Comparison of ENCODE assay signal across 18 cellular contexts in genomic region chr10:109040622-109041021, GRCh38.
A peak's percentile ranks its signal among the peaks of the same experiment; 100 is the strongest.
DNase-seq lines count a peak whose midpoint lies in the region; ATAC-seq and TF ChIP-seq lines count a peak whose summit lies in the region.
"Had no signal": no experiment of that assay in that cellular context is flagged by ENCODE, and none has a peak within 500 bp of the region (broad histone marks: within the 10 kb centered on the region; RNA-seq: fewer than 3 reads in every experiment).

No MANE protein-coding gene starts in this region.

- no peak overlapping the region for H3K23ac ChIP-seq in neuronal stem cell (ENCODE audit: low read depth, low read length, poor library complexity)

- TF ChIP-seq CTCF in left ventricle myocardium inferior (IDR thresholded peaks at IDR 0.05; ENCODE audit: borderline replicate concordance) (no peak), spleen (IDR thresholded peaks at IDR 0.05 in 8 of 11, conservative IDR thresholded peaks at IDR 0.05 in 3 of 11) (no peak), PC-9 (conservative IDR thresholded peaks at IDR 0.05) (no peak)

- no peaks in the 10 kb centered on the region for H4K20me1 ChIP-seq in PC-9 (ENCODE audit: insufficient read depth)
- H4K20me1 ChIP-seq: BLaER1 treated with 17β-estradiol and CSF1 and Interleukin-3, amounts not matched to agents 10 nM and 100 nM had no signal

- H3K4me1 ChIP-seq in right cardiac atrium (ENCODE audit: control insufficient read depth, insufficient read depth, low read length) (no peaks in the 10 kb centered on the region), left ventricle myocardium inferior (no peaks in the 10 kb centered on the region), neuronal stem cell (ENCODE audit: control insufficient read depth in 2 of 2, insufficient read depth in 1 of 2, low read depth in 1 of 2, low read length in 2 of 2) (no peaks in the 10 kb centered on the region), spleen (no peaks in the 10 kb centered on the region), PC-9 (replicated peaks; ENCODE audit: insufficient read depth) (no peaks in the 10 kb centered on the region)
- H3K4me1 ChIP-seq: A549, Caco-2 had no signal

- H3K27ac ChIP-seq in right cardiac atrium (ENCODE audit: low read length) = no peak overlapping the region
- no peak overlapping the region for H3K27ac ChIP-seq in left ventricle myocardium inferior (replicated peaks)
- H3K27ac ChIP-seq in neuronal stem cell (replicated peaks; ENCODE audit: low read length) = no peak overlapping the region
- no peak overlapping the region for H3K27ac ChIP-seq in spleen
- H3K27ac ChIP-seq in PC-9 = no peak overlapping the region
- H3K27ac ChIP-seq: 22Rv1; A549; BLaER1 treated with 17β-estradiol and CSF1 and Interleukin-3, amounts not matched to agents 10 nM and 100 nM; C4-2B had no signal

- no peak overlapping the region for H2AK5ac ChIP-seq in neuronal stem cell (ENCODE audit: low read depth, low read length)

- no peak for TF ChIP-seq POLR2A in spleen (IDR thresholded peaks at IDR 0.05)

- DNase-seq in right cardiac atrium (peak in 2 of 3 donors; percentile 17 to 36), left ventricle myocardium inferior (no peak), neuronal stem cell (ENCODE audit: low spot score) (no peak), spleen (peak; percentile 73), cerebellar nuclear complex (lab: John Stamatoyannopoulos, UW) (no peak), PC-9 (no peak)
- DNase-seq: AML-193; Caco-2; Calu3; CD4-positive, alpha-beta T cell; CD8-positive, alpha-beta T cell; DMS79 treated with DMSO at 0.1 percent for 48 hours; GF-D8 had no signal

- H3K9me3 ChIP-seq in right cardiac atrium (ENCODE audit: control insufficient read depth, low read length) (no peaks in the 10 kb centered on the region), left ventricle myocardium inferior (replicated peaks) (peaks cover 34% of the 10 kb centered on the region), neuronal stem cell (replicated peaks in 1 of 2; ENCODE audit: control insufficient read depth in 2 of 2, insufficient read depth in 1 of 2, low read depth in 1 of 2, low read length in 2 of 2) (no peaks in the 10 kb centered on the region), spleen (peaks cover 0 to 30% (median 18%) of the 10 kb centered on the region in 8 donors), PC-9 (ENCODE audit: insufficient read depth, low read depth) (no peaks in the 10 kb centered on the region)
- H3K9me3 ChIP-seq: A549, Caco-2 had no signal

- peak overlapping the region; percentile 81 for H3K18ac ChIP-seq in neuronal stem cell (ENCODE audit: low read length)

- H3K4ac ChIP-seq in neuronal stem cell (ENCODE audit: low read length) = no peak overlapping the region

- no peak overlapping the region for H2BK5ac ChIP-seq in neuronal stem cell (ENCODE audit: low read length)

- H2BK15ac ChIP-seq in neuronal stem cell (ENCODE audit: low read length) = no peak overlapping the region

- H3K14ac ChIP-seq in neuronal stem cell (ENCODE audit: low read length) = no peak overlapping the region

- intact Hi-C loops in right cardiac atrium (cut with DNase I) (no loop called here), left ventricle myocardium inferior (cut with micrococcal nuclease) (no loop called here), spleen (cut with DNase I; ENCODE audit: low total_unique reads) (no loop called here), PC-9 (cut with micrococcal nuclease; ENCODE audit: unreplicated experiment) (no loop called here)

- H4K8ac ChIP-seq in neuronal stem cell (ENCODE audit: low read depth, low read length) = peak overlapping the region; percentile 65

- H2BK120ac ChIP-seq in neuronal stem cell (ENCODE audit: low read depth, low read length) = no peak overlapping the region

- H3K9me2 ChIP-seq in PC-9 (ENCODE audit: insufficient read depth) = no peaks in the 10 kb centered on the region

- H2AFZ ChIP-seq in neuronal stem cell (ENCODE audit: low read length) = no peak overlapping the region
- no peak overlapping the region for H2AFZ ChIP-seq in PC-9

- no TSS peak for BruUV-seq in PC-9 (replicated peaks; lab: Mats Ljungman, UMichigan)

- POLR2A ChIA-PET in PC-9 (lab: Charles Lee; ENCODE audit: unreplicated experiment) = no interaction called here

- no peaks in the 10 kb centered on the region for H3K79me2 ChIP-seq in PC-9 (ENCODE audit: low read depth)

- no peaks in the 10 kb centered on the region for H3F3A ChIP-seq in PC-9 (ENCODE audit: insufficient read depth, low read depth)

- H3K79me1 ChIP-seq in neuronal stem cell (ENCODE audit: low read depth, low read length) = no peaks in the 10 kb centered on the region

- H3K27me3 ChIP-seq in right cardiac atrium (ENCODE audit: control insufficient read depth, insufficient read depth) = no peaks in the 10 kb centered on the region
- H3K27me3 ChIP-seq in left ventricle myocardium inferior (ENCODE audit: low read depth) = no peaks in the 10 kb centered on the region
- no peaks in the 10 kb centered on the region for H3K27me3 ChIP-seq in neuronal stem cell (ENCODE audit: control insufficient read depth in 3 of 3, insufficient read depth in 3 of 3, low read depth in 1 of 3, low read length in 3 of 3)
- H3K27me3 ChIP-seq in spleen (replicated peaks in 1 of 7) = no peaks in the 10 kb centered on the region
- no peaks in the 10 kb centered on the region for H3K27me3 ChIP-seq in PC-9 (ENCODE audit: insufficient read depth, low read depth)
- H3K27me3 ChIP-seq: BLaER1 treated with 17β-estradiol and CSF1 and Interleukin-3, amounts not matched to agents 10 nM and 100 nM had no signal

- CTCF ChIA-PET in PC-9 (lab: Charles Lee) = no interaction called here

- H3K9ac ChIP-seq in neuronal stem cell (ENCODE audit: low read depth, low read length, poor library complexity) = no peak overlapping the region
- H3K9ac ChIP-seq: BLaER1 treated with 17β-estradiol and CSF1 and Interleukin-3, amounts not matched to agents 10 nM and 100 nM had no signal

- H3K4me3 ChIP-seq in right cardiac atrium (ENCODE audit: low read length) (no peak overlapping the region), left ventricle myocardium inferior (no peak overlapping the region), neuronal stem cell (ENCODE audit: low read length in 2 of 2) (no peak overlapping the region), spleen (no peak overlapping the region), PC-9 (no peak overlapping the region)
- H3K4me3 ChIP-seq: A549; BLaER1 treated with 17β-estradiol and CSF1 and Interleukin-3, amounts not matched to agents 10 nM and 100 nM had no signal

- H3K4me2 ChIP-seq in neuronal stem cell (ENCODE audit: insufficient read depth, low read length, poor library complexity, severe bottlenecking) (no peak overlapping the region), PC-9 (no peak overlapping the region)
- H3K4me2 ChIP-seq: A549; BLaER1 treated with 17β-estradiol and CSF1 and Interleukin-3, amounts not matched to agents 10 nM and 100 nM had no signal

- 91% methylated on average over 17 of the region's 17 CpGs for WGBS in right cardiac atrium
- no CpG with 5 or more reads among the region's 17 CpGs for WGBS in neuronal stem cell (ENCODE audit: extremely low coverage in 2 of 2, insufficient read length in 2 of 2, insufficient replicate concordance in 1 of 2), 2 donors
- WGBS in spleen, 5 donors = 87 to 93% (median 89%) methylated on average over 9 to 17 of the region's 17 CpGs

- H4K91ac ChIP-seq in neuronal stem cell (ENCODE audit: low read depth, low read length, poor library complexity) = no peak overlapping the region

- ATAC-seq in right cardiac atrium (no peak), GM18511 (IDR thresholded peaks at IDR 0.05; ENCODE audit: unreplicated experiment) (no peak)
- ATAC-seq: A549; CD8-positive, alpha-beta T cell had no signal

- H2BK12ac ChIP-seq in neuronal stem cell (ENCODE audit: low read length) = peak overlapping the region; percentile 41

- no peaks in the 10 kb centered on the region for H3K36me3 ChIP-seq in left ventricle myocardium inferior
- no peaks in the 10 kb centered on the region for H3K36me3 ChIP-seq in neuronal stem cell (replicated peaks in 1 of 2; ENCODE audit: control insufficient read depth in 2 of 2, insufficient read depth in 2 of 2, low read length in 2 of 2)
- no peaks in the 10 kb centered on the region for H3K36me3 ChIP-seq in spleen
- no peaks in the 10 kb centered on the region for H3K36me3 ChIP-seq in PC-9 (ENCODE audit: low read depth)
- H3K36me3 ChIP-seq: BLaER1 treated with 17β-estradiol and CSF1 and Interleukin-3, amounts not matched to agents 10 nM and 100 nM had no signal

Comparison
In these comparisons a context has a peak if more than half of its experiments do, and no peak if none do; other contexts are left out.
1. DNase-seq: peak in right cardiac atrium (2 of 3) and spleen (single experiment); none in left ventricle myocardium inferior (single experiment), neuronal stem cell (single experiment), cerebellar nuclear complex (0 of 2) and PC-9 (0 of 2).